ENCODE assay signal across 13 cellular contexts in genomic region chr1:200042119-200042436, GRCh38. TPM values are rescaled to one million over a fixed set of nuclear protein-coding genes. Genes with fewer than 3 reads are reported as not detected.
A peak's percentile ranks its signal among the peaks of the same experiment; 100 is the strongest.
DNase-seq lines count a peak whose midpoint lies in the region; ATAC-seq, FAIRE-seq and TF ChIP-seq lines count a peak whose summit lies in the region.
"Had no signal": no experiment of that assay in that cellular context is flagged by ENCODE, and none has a peak within 500 bp of the region (broad histone marks: within the 10 kb centered on the region; RNA-seq: fewer than 3 reads in every experiment).

No MANE protein-coding gene starts in this region.

- peaks cover 92% of the 10 kb centered on the region for H3K27me3 ChIP-seq in iPS-20b (ENCODE audit: insufficient read depth, low read length)

- H3K4me1 Mint-ChIP-seq in WTC11: peaks cover 49% of the 10 kb centered on the region

- peak overlapping the region; percentile 24; the same call in 1 of the 2 replicates for H3K9ac ChIP-seq in iPS-20b (ENCODE audit: low read depth, low read length)

- no peak for ATAC-seq in WTC11
- no peak for ATAC-seq in GM19395 (IDR thresholded peaks at IDR 0.05; ENCODE audit: unreplicated experiment)

- FAIRE-seq in HTR-8/SVneo (lab: Jason Lieb, UNC): no peak
- FAIRE-seq: colon, G401.6 had no signal

- POLR2A ChIA-PET in WTC11 (lab: Charles Lee): no interaction called here

- no peaks in the 10 kb centered on the region for H3K36me3 ChIP-seq in iPS-20b (ENCODE audit: insufficient read depth, low read depth, low read length)

- no peaks in the 10 kb centered on the region for H3K9me3 ChIP-seq in iPS-20b (ENCODE audit: insufficient read depth, low read depth, low read length)

- H3K4me3 ChIP-seq in GM08714 (ENCODE audit: low read length): peak overlapping the region; percentile 10; the same call in 1 of the 2 replicates
- H3K4me3 ChIP-seq in iPS-20b (ENCODE audit: low read length): peak overlapping the region; percentile 81
- H3K4me3 ChIP-seq in skeletal muscle cell (ENCODE audit: low read depth, low read length): peak overlapping the region; percentile 30

- no peak overlapping the region for H3K27ac ChIP-seq in iPS-20b (ENCODE audit: low read length)

- peaks cover 39% of the 10 kb centered on the region for H3K27me3 Mint-ChIP-seq in WTC11 (ENCODE audit: low read depth)

- H3K36me3 Mint-ChIP-seq in WTC11: peaks cover 17% of the 10 kb centered on the region

- peak overlapping the region; percentile 97 for H3K4me3 Mint-ChIP-seq in WTC11

- no peak for TF ChIP-seq CTCF in WTC11 (IDR thresholded peaks at IDR 0.05)

- DNase-seq in WTC11 (ENCODE audit: low spot score): no peak
- no peak for DNase-seq in skeletal muscle cell (ENCODE audit: low read depth)
- no peak for DNase-seq in EL
- no peak for DNase-seq in middle frontal gyrus (ENCODE audit: extremely low spot score, low spot score)
- DNase-seq in HTR-8/SVneo (ENCODE audit: insufficient read length, low spot score): no peak
- DNase-seq: activated CD4-positive, alpha-beta T cell treated with anti-CD3 and anti-CD28 coated beads, Interleukin-2, amount 50 U/mL, for 1 hour; islet precursor cell; OCI-M1 had no signal

- H3K4me1 ChIP-seq in iPS-20b (ENCODE audit: insufficient read depth, low read length): peaks cover 21% of the 10 kb centered on the region; the same call in 1 of the 2 replicates

- CTCF ChIA-PET in WTC11 (lab: Charles Lee): no interaction called here

- no peaks in the 10 kb centered on the region for H3K9me3 Mint-ChIP-seq in WTC11

- no peak overlapping the region for H3K27ac Mint-ChIP-seq in WTC11

TF ChIP-seq in WTC11, 78 proteins besides CTCF, POLR2A, EP300 and RAD21:
- no peak for TF ChIP-seq PRRX2 (CRISPR knock-in tag; IDR thresholded peaks at IDR 0.05)
- TF ChIP-seq FOXP1 (CRISPR knock-in tag; IDR thresholded peaks at IDR 0.05; ENCODE audit: borderline replicate concordance): no peak
- TF ChIP-seq ATF1 (CRISPR knock-in tag; IDR thresholded peaks at IDR 0.05): no peak
- TF ChIP-seq JUN (CRISPR knock-in tag; IDR thresholded peaks at IDR 0.05): no peak
- TF ChIP-seq ETV6 (CRISPR knock-in tag; IDR thresholded peaks at IDR 0.05): no peak
- no peak for TF ChIP-seq ELF4 (CRISPR knock-in tag; IDR thresholded peaks at IDR 0.05; ENCODE audit: low read depth)
- TF ChIP-seq, protein P1, sequence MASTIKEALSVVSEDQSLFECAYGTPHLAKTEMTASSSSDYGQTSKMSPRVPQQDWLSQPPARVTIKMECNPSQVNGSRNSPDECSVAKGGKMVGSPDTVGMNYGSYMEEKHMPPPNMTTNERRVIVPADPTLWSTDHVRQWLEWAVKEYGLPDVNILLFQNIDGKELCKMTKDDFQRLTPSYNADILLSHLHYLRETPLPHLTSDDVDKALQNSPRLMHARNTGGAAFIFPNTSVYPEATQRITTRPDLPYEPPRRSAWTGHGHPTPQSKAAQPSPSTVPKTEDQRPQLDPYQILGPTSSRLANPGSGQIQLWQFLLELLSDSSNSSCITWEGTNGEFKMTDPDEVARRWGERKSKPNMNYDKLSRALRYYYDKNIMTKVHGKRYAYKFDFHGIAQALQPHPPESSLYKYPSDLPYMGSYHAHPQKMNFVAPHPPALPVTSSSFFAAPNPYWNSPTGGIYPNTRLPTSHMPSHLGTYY (CRISPR knock-in tag; IDR thresholded peaks at IDR 0.05): no peak
- TF ChIP-seq ZBTB21 (CRISPR knock-in tag; IDR thresholded peaks at IDR 0.05; ENCODE audit: borderline replicate concordance): no peak
- TF ChIP-seq FOXP4 (CRISPR knock-in tag; IDR thresholded peaks at IDR 0.05): no peak
- no peak for TF ChIP-seq NR1H2 (CRISPR knock-in tag; IDR thresholded peaks at IDR 0.05)
- TF ChIP-seq, protein P2, sequence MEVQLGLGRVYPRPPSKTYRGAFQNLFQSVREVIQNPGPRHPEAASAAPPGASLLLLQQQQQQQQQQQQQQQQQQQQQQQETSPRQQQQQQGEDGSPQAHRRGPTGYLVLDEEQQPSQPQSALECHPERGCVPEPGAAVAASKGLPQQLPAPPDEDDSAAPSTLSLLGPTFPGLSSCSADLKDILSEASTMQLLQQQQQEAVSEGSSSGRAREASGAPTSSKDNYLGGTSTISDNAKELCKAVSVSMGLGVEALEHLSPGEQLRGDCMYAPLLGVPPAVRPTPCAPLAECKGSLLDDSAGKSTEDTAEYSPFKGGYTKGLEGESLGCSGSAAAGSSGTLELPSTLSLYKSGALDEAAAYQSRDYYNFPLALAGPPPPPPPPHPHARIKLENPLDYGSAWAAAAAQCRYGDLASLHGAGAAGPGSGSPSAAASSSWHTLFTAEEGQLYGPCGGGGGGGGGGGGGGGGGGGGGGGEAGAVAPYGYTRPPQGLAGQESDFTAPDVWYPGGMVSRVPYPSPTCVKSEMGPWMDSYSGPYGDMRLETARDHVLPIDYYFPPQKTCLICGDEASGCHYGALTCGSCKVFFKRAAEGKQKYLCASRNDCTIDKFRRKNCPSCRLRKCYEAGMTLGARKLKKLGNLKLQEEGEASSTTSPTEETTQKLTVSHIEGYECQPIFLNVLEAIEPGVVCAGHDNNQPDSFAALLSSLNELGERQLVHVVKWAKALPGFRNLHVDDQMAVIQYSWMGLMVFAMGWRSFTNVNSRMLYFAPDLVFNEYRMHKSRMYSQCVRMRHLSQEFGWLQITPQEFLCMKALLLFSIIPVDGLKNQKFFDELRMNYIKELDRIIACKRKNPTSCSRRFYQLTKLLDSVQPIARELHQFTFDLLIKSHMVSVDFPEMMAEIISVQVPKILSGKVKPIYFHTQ (CRISPR knock-in tag; IDR thresholded peaks at IDR 0.05): no peak
- TF ChIP-seq CREM (CRISPR knock-in tag; IDR thresholded peaks at IDR 0.05): no peak
- TF ChIP-seq ZNF121 (CRISPR knock-in tag; IDR thresholded peaks at IDR 0.05): no peak

RNA-seq across cellular contexts. Expression of gene NR5A2, which starts 14.6 kb away (rescaled TPM):
- 13.6 to 22.3 TPM (median 17.8 TPM) in 3 replicates for total RNA-seq in WTC11 (2021)

Comparison
In these comparisons a context has a peak if more than half of its experiments do, and no peak if none do; other contexts are left out.
1. H3K4me3 ChIP-seq: peak in every context shown above with its lines; median percentile 81 in iPS-20b; 30 in skeletal muscle cell; 10 in GM08714.